ENCODE assay signal across 1 cellular context in the genomic region with DNA sequence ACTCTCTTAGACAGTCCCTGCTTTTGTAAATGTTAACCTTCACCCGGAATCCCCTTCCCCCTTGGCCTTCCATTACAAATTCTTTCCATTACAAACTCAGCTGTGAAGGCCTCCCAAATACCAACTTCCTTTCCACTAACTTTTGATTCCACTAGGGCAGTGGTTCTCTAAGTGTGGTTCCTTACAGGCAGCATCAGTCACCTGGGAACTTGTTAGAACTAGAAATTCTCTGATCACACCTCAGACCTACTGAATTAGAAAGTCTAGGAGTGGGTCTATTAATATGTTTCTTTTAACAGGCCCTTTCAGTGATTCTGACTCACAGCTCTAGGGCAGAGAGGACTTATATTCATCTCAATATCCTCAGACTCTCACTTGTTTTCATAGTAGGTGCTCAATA.
TF ChIP-seq lines count a peak whose summit lies in the region.

No MANE protein-coding gene starts in this region.

TF ChIP-seq in HepG2, 621 proteins besides CTCF, POLR2A, EP300 and RAD21:
- TF ChIP-seq, protein P1, sequence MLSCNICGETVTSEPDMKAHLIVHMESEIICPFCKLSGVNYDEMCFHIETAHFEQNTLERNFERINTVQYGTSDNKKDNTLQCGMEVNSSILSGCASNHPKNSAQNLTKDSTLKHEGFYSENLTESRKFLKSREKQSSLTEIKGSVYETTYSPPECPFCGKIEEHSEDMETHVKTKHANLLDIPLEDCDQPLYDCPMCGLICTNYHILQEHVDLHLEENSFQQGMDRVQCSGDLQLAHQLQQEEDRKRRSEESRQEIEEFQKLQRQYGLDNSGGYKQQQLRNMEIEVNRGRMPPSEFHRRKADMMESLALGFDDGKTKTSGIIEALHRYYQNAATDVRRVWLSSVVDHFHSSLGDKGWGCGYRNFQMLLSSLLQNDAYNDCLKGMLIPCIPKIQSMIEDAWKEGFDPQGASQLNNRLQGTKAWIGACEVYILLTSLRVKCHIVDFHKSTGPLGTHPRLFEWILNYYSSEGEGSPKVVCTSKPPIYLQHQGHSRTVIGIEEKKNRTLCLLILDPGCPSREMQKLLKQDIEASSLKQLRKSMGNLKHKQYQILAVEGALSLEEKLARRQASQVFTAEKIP (CRISPR knock-in tag; IDR thresholded peaks at IDR 0.05; ENCODE audit: borderline replicate concordance), result no peak
- TF ChIP-seq ZNF556 (CRISPR knock-in tag; IDR thresholded peaks at IDR 0.05; ENCODE audit: borderline replicate concordance), result no peak
- TF ChIP-seq RNF2 (conservative IDR thresholded peaks at IDR 0.05; ENCODE audit: low read depth), result no peak
- TF ChIP-seq CENPBD1 (CRISPR knock-in tag; IDR thresholded peaks at IDR 0.05; ENCODE audit: borderline replicate concordance, low read depth), result no peak
- TF ChIP-seq ZNF124 (CRISPR knock-in tag; IDR thresholded peaks at IDR 0.05), result no peak
- no peak for TF ChIP-seq ZBTB1 (CRISPR knock-in tag; IDR thresholded peaks at IDR 0.05; ENCODE audit: borderline replicate concordance)
- no peak for TF ChIP-seq NR2F6 (IDR thresholded peaks at IDR 0.05)
- no peak for TF ChIP-seq NR2F6 (CRISPR knock-in tag; IDR thresholded peaks at IDR 0.05)
- TF ChIP-seq NCOR1 (IDR thresholded peaks at IDR 0.05; ENCODE audit: borderline replicate concordance, low read length), result no peak
- TF ChIP-seq IRX3 (CRISPR knock-in tag; IDR thresholded peaks at IDR 0.05; ENCODE audit: borderline replicate concordance, low read depth), result no peak
- no peak for TF ChIP-seq ETV6 (CRISPR knock-in tag; conservative IDR thresholded peaks at IDR 0.05)
- no peak for TF ChIP-seq NR2C2 (CRISPR knock-in tag; IDR thresholded peaks at IDR 0.05; ENCODE audit: borderline replicate concordance)
- TF ChIP-seq MXD4 (CRISPR knock-in tag; IDR thresholded peaks at IDR 0.05), result no peak
- no peak for TF ChIP-seq IRF1 (CRISPR knock-in tag; IDR thresholded peaks at IDR 0.05; ENCODE audit: low read depth)
- TF ChIP-seq, protein P2, sequence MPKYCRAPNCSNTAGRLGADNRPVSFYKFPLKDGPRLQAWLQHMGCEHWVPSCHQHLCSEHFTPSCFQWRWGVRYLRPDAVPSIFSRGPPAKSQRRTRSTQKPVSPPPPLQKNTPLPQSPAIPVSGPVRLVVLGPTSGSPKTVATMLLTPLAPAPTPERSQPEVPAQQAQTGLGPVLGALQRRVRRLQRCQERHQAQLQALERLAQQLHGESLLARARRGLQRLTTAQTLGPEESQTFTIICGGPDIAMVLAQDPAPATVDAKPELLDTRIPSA (CRISPR knock-in tag; IDR thresholded peaks at IDR 0.05; ENCODE audit: borderline replicate concordance), result no peak
- no peak for TF ChIP-seq ZNF343 (CRISPR knock-in tag; IDR thresholded peaks at IDR 0.05)
- TF ChIP-seq ZNF775 (CRISPR knock-in tag; IDR thresholded peaks at IDR 0.05; ENCODE audit: borderline replicate concordance), result no peak
- no peak for TF ChIP-seq LRRFIP1 (CRISPR knock-in tag; conservative IDR thresholded peaks at IDR 0.05)
TF ChIP-seq in HepG2: peak in this region for 0.
